In the genomic region with DNA sequence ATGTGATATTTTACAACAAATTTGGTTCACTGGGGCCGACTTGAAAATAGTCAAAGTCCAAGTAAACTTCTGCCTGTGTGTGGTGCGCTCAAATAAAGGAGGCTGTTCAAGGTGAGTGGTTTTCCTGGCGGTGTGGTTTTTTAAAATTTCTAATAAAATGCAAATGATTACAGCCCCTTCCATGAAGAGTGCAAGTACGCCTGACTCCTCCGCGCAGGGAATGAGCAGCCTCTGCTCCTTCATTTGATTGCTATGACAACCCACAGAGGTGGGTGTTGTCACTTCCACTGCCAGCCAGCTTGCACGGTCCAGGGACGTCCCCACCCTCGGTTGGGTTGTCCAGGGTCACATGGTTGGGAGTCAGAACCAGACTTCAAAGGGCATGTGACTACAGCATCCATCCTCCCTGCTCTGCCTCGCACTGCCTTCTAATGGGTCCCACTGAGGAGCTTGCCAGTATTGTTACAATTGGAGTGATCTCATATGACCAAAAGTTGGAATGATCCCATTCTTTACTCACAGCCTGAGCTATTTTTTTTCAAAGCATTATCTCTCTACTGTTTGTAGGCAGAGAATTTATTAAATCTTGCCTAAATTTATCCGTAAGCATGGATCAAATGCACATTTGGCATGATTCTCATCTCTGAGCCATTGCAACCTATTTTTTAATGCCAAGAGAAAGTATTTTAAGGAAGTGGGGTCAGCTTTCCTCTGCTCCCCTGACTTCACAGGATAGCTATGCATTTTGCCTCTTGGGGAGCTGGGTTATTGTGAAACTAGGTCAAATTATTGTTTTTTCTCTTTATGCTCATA, we compare ENCODE assay signal across 11 cellular contexts.
DNase-seq lines count a peak whose midpoint lies in the region; ATAC-seq and TF ChIP-seq lines count a peak whose summit lies in the region.
"Had no signal": no experiment of that assay in that cellular context is flagged by ENCODE, and none has a peak within 500 bp of the region (broad histone marks: within the 10 kb centered on the region; RNA-seq: fewer than 3 reads in every experiment).

No MANE protein-coding gene starts in this region.

- peak overlapping the region in 2 of 3 experiments; percentile 52 to 87 for H3K27ac Mint-ChIP-seq in nephron
- H3K27ac Mint-ChIP-seq: activated T-helper 1 cell treated with anti-CD3 and anti-CD28 coated beads, Interleukin-12 subunit alpha, Interleukin-12 subunit beta, Interleukin-2, Interleukin-4 antibody, amounts not matched to agents 30 ng/mL and 10 ng/mL and 1 ng/mL, durations not matched to agents 14 hours and 24 hours and 36 hours had no signal

- H3K4me1 ChIP-seq in foreskin keratinocyte: no peaks in the 10 kb centered on the region
- H3K4me1 ChIP-seq: Caco-2 had no signal

- peaks cover 8% of the 10 kb centered on the region for H3K27me3 Mint-ChIP-seq in nephron (ENCODE audit: low read depth)

- POLR2A ChIA-PET in AG04449 (lab: Yijun Ruan, JAX): no interaction called here

- peak; percentile 73 for DNase-seq in AG04449 (ENCODE audit: low read depth, low spot score)
- DNase-seq in NCI-H1694 treated with DMSO at 0.1 percent for 48 hours (lab: John Stamatoyannopoulos, UW): peak; percentile 31
- peak; percentile 98 for DNase-seq in fibroblast of gingiva (ENCODE audit: low read depth)
- DNase-seq in foreskin keratinocyte: no peak
- DNase-seq: Caco-2 had no signal

- peaks cover 31% of the 10 kb centered on the region for H3K4me1 Mint-ChIP-seq in nephron

- H3K4me3 ChIP-seq in AG04449 (ENCODE audit: low read depth, low read length): no peak overlapping the region
- H3K4me3 ChIP-seq: SK-N-MC had no signal

- CTCF ChIA-PET in AG04449 (lab: Yijun Ruan, JAX): interaction anchor here (0.5 to 2.1 kb wide), 5 partner anchors 8 to 480 kb away, joined by 3 to 12 read pairs (median 4); no protein-coding TSS in a partner anchor

- peaks cover 4% of the 10 kb centered on the region for H3K36me3 Mint-ChIP-seq in nephron (ENCODE audit: low read depth)

- H3K27me3 ChIP-seq in foreskin keratinocyte: no peaks in the 10 kb centered on the region

- H3K4me3 Mint-ChIP-seq in nephron: no peak overlapping the region
- H3K4me3 Mint-ChIP-seq: activated T-helper 1 cell treated with anti-CD3 and anti-CD28 coated beads, Interleukin-12 subunit alpha, Interleukin-12 subunit beta, Interleukin-2, Interleukin-4 antibody, amounts not matched to agents 30 ng/mL and 10 ng/mL and 1 ng/mL, durations not matched to agents 14 hours and 24 hours and 36 hours had no signal

- no peak overlapping the region for H3K27ac ChIP-seq in foreskin keratinocyte
- H3K27ac ChIP-seq: SK-N-MC had no signal

- H3K9me3 Mint-ChIP-seq in nephron: no peaks in the 10 kb centered on the region
- H3K9me3 Mint-ChIP-seq: activated T-helper 1 cell treated with anti-CD3 and anti-CD28 coated beads, Interleukin-12 subunit alpha, Interleukin-12 subunit beta, Interleukin-2, Interleukin-4 antibody, amounts not matched to agents 30 ng/mL and 10 ng/mL and 1 ng/mL, durations not matched to agents 14 hours and 24 hours and 36 hours had no signal

- TF ChIP-seq CTCF in AG04449 (IDR thresholded peaks at IDR 0.05; ENCODE audit: insufficient read depth, low read length, missing control alignments) (no peak), nephron (IDR thresholded peaks at IDR 0.05; ENCODE audit: unreplicated experiment in 3 of 3) (no peak), foreskin keratinocyte (conservative IDR thresholded peaks at IDR 0.05) (no peak)

- no peak for ATAC-seq in GM21737 (IDR thresholded peaks at IDR 0.05; ENCODE audit: unreplicated experiment)
- ATAC-seq in GM19463 (IDR thresholded peaks at IDR 0.05; ENCODE audit: unreplicated experiment): no peak
- ATAC-seq in foreskin keratinocyte: no peak
- no peak for ATAC-seq in GM21526 (IDR thresholded peaks at IDR 0.05; ENCODE audit: low FRiP score, unreplicated experiment)

Comparison
In these comparisons a context has a peak if more than half of its experiments do, and no peak if none do; other contexts are left out.
1. DNase-seq: peak in AG04449 (single experiment), NCI-H1694 treated with DMSO at 0.1 percent for 48 hours (single experiment) and fibroblast of gingiva (single experiment); none in foreskin keratinocyte (0 of 2).